8 cellular contexts compared by ENCODE assay signal in the genomic region with DNA sequence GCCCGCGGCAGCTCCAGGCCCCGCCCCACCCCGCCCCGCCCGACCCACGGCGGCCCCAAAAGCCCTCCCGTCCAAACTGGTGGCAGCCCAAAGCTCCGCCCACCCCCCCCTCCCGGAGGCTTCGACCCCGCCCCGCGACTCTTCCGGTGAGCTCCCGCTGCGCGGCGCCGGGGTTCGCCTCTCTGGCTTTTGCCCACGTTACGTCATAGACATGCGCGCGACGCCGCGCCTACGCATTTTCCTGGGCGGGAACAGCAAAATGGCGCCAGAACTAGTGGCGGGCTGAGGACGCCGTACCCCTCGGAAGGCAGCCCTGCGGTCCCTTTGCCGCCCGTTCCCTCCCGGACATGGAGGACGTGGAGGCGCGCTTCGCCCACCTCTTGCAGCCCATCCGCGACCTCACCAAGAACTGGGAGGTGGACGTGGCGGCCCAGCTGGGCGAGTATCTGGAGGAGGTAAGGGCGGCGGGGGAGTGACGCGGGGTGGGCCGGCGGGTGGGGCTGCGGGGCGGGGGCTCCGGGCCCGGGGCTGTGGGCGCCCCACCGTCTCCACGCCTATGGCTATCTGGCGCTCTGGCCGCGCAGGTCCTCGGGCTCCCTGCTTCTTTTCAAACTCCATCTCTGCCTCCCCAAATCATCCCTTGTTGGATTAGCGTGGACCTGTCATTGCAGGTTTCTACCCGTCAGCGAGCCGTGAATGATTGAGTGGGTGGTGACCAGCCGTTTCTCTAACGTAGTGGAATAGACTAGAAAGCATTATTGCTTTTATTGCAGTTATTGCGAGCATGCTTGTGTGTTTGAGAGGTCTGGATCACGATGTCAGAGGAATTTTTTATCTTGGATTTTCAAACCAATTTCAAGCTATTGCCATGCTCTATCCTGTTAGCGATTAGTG. TPM values are rescaled to one million over a fixed set of nuclear protein-coding genes. Genes with fewer than 3 reads are reported as not detected.
DNase-seq lines count a peak whose midpoint lies in the region; ATAC-seq and TF ChIP-seq lines count a peak whose summit lies in the region.

A gene (plus strand): TSS at position 234 of the 894 bp plus-strand sequence. CDS start 114 bp downstream, at position 348.

- H3K27ac Mint-ChIP-seq in CD8-positive, alpha-beta memory T cell: peak within 1 kb of the TSS; percentile 93 to 100 (median 98)
- H3K27ac Mint-ChIP-seq in endodermal cell: peak within 1 kb of the TSS; percentile 97

- peak within 1 kb of the TSS; percentile 93 for H3K4me2 ChIP-seq in mesendoderm (ENCODE audit: low read length)

- H3K79me1 ChIP-seq in mesendoderm (ENCODE audit: low read length): peaks cover 14% of the 10 kb centered on the region

- no peak within 1 kb of the TSS for H3K23ac ChIP-seq in mesendoderm (ENCODE audit: low read length)

- H2AK5ac ChIP-seq in mesendoderm (ENCODE audit: low read length): no peak within 1 kb of the TSS

- H3K27me3 Mint-ChIP-seq in CD8-positive, alpha-beta memory T cell: peaks cover 0 to 1% of the 10 kb centered on the region in 2 donors
- H3K27me3 Mint-ChIP-seq in endodermal cell (ENCODE audit: insufficient read depth): no peaks in the 10 kb centered on the region

- H3K27me3 ChIP-seq in CD8-positive, alpha-beta memory T cell (ENCODE audit: insufficient read depth, low read length, poor library complexity, severe bottlenecking): no peaks in the 10 kb centered on the region
- H3K27me3 ChIP-seq in endodermal cell (ENCODE audit: control insufficient read depth, insufficient read depth, low read length, poor library complexity, severe bottlenecking) (no peaks in the 10 kb centered on the region), mesendoderm (ENCODE audit: insufficient read depth, low read length, poor library complexity) (no peaks in the 10 kb centered on the region)

- H3K4ac ChIP-seq in mesendoderm (ENCODE audit: low read depth, low read length): peak within 1 kb of the TSS; percentile 22

- peaks cover 11% of the 10 kb centered on the region for H3K36me3 ChIP-seq in CD8-positive, alpha-beta memory T cell (ENCODE audit: insufficient read depth, low read length)
- H3K36me3 ChIP-seq in endodermal cell (ENCODE audit: control insufficient read depth, insufficient read depth, low read length) (peaks cover 20% of the 10 kb centered on the region), mesendoderm (ENCODE audit: control insufficient read depth, insufficient read depth, low read length) (peaks cover 2% of the 10 kb centered on the region)

- H3K9ac ChIP-seq in endodermal cell (ENCODE audit: extremely low read depth, low read length, poor library complexity, severe bottlenecking) (peak within 1 kb of the TSS; percentile 81), mesendoderm (ENCODE audit: low read length) (peak within 1 kb of the TSS; percentile 97)

- POLR2A ChIA-PET in CD8-positive, alpha-beta memory T cell (lab: Charles Lee): interaction anchor here (0.6 to 3.3 kb wide), 18 partner anchors 10 to 317 kb away, joined by 3 to 93 read pairs (median 6); a partner anchor contains a TSS

- H2BK5ac ChIP-seq in mesendoderm (ENCODE audit: low read length): peak within 1 kb of the TSS; percentile 98

- no peak for TF ChIP-seq CTCF in endodermal cell (conservative IDR thresholded peaks at IDR 0.05)

- peak within 1 kb of the TSS; percentile 88 for H3K27ac ChIP-seq in CD8-positive, alpha-beta memory T cell (ENCODE audit: low read depth, low read length)
- H3K27ac ChIP-seq in endodermal cell (ENCODE audit: low read depth, low read length): peak within 1 kb of the TSS; percentile 94
- peak within 1 kb of the TSS; percentile 2 for H3K27ac ChIP-seq in mesendoderm (ENCODE audit: low read depth, low read length)

- H3K9me3 ChIP-seq in CD8-positive, alpha-beta memory T cell (ENCODE audit: low read length): no peaks in the 10 kb centered on the region
- H3K9me3 ChIP-seq in endodermal cell (ENCODE audit: control insufficient read depth, low read length): no peaks in the 10 kb centered on the region

- H2BK120ac ChIP-seq in mesendoderm (ENCODE audit: low read depth, low read length): no peak within 1 kb of the TSS

- peak within 1 kb of the TSS; percentile 80 for H3K4me3 ChIP-seq in CD8-positive, alpha-beta memory T cell (ENCODE audit: low read length)
- H3K4me3 ChIP-seq in endodermal cell (ENCODE audit: low read length): peak within 1 kb of the TSS; percentile 97
- H3K4me3 ChIP-seq in mesendoderm (ENCODE audit: low read length): peak within 1 kb of the TSS; percentile 98

- DNase-seq in CD8-positive, alpha-beta memory T cell: peak in 4 of 5 donors; percentile 96 to 98 (median 96)
- DNase-seq in HS-27A (ENCODE audit: low read depth) (peak; percentile 89), NOMO-1 (lab: John Stamatoyannopoulos, UW; ENCODE audit: unreplicated experiment in 2 of 2) (peak; percentile 90 to 95), endodermal cell (no peak), mesendoderm (peak; percentile 98)
- DNase-seq in activated CD8-positive, alpha-beta memory T cell treated with anti-CD3 and anti-CD28 coated beads, Interleukin-2, amount 50 U/mL, for 1 hour (ENCODE audit: extremely low read depth): peak; percentile 94
- DNase-seq in stimulated activated CD8-positive, alpha-beta memory T cell treated with anti-CD3 and anti-CD28 coated beads, Interleukin-15, amount 100 ng/mL, for 1 hour (ENCODE audit: low read depth): peak; percentile 96

- H4K5ac ChIP-seq in mesendoderm (ENCODE audit: low read length): no peak within 1 kb of the TSS

- H3K79me2 ChIP-seq in mesendoderm (ENCODE audit: control insufficient read depth, insufficient read depth, low read length): peaks cover 26% of the 10 kb centered on the region

- peak within 1 kb of the TSS; percentile 3 for H3K18ac ChIP-seq in mesendoderm (ENCODE audit: low read length)

- H3K4me1 ChIP-seq in CD8-positive, alpha-beta memory T cell (ENCODE audit: insufficient read depth, low read length): peaks cover 23% of the 10 kb centered on the region
- peaks cover 8% of the 10 kb centered on the region for H3K4me1 ChIP-seq in endodermal cell (ENCODE audit: control insufficient read depth, insufficient read depth, low read length)
- H3K4me1 ChIP-seq in mesendoderm (ENCODE audit: control insufficient read depth, low read depth, low read length): no peaks in the 10 kb centered on the region

- H4K8ac ChIP-seq in mesendoderm (ENCODE audit: low read depth, low read length): no peak within 1 kb of the TSS

- H3K36me3 Mint-ChIP-seq in CD8-positive, alpha-beta memory T cell: peaks cover 0 to 33% (median 2%) of the 10 kb centered on the region in 3 donors
- peaks cover 5% of the 10 kb centered on the region for H3K36me3 Mint-ChIP-seq in endodermal cell (ENCODE audit: low read depth)

- CTCF ChIA-PET in CD8-positive, alpha-beta memory T cell (lab: Charles Lee): interaction anchor here (0.6 to 8.7 kb wide), 12 partner anchors 9 to 265 kb away, joined by 3 to 91 read pairs (median 5); a partner anchor contains a TSS

- no peak within 1 kb of the TSS for H2BK15ac ChIP-seq in mesendoderm (replicated peaks; ENCODE audit: low read depth)

- peak; percentile 63 for ATAC-seq in GM19467 (IDR thresholded peaks at IDR 0.05; ENCODE audit: unreplicated experiment)

- H3K4me3 Mint-ChIP-seq in CD8-positive, alpha-beta memory T cell: peak within 1 kb of the TSS; percentile 92 to 99 (median 94)
- H3K4me3 Mint-ChIP-seq in endodermal cell: peak within 1 kb of the TSS; percentile 95

- WGBS in endodermal cell (ENCODE audit: insufficient coverage in 1 of 2, insufficient read length in 1 of 2), 2 experiments: 1 to 5% methylated on average over 20 to 64 of the region's 76 CpGs
- no CpG with 5 or more reads among the region's 76 CpGs for WGBS in mesendoderm (ENCODE audit: extremely low coverage, insufficient coverage, low lambda C conversion rate)

- H3K56ac ChIP-seq in mesendoderm (ENCODE audit: low read length): peak within 1 kb of the TSS; percentile 100

- peaks cover 17 to 32% (median 19%) of the 10 kb centered on the region in 3 donors for H3K4me1 Mint-ChIP-seq in CD8-positive, alpha-beta memory T cell
- H3K4me1 Mint-ChIP-seq in endodermal cell: peaks cover 8% of the 10 kb centered on the region

- H3K9me3 Mint-ChIP-seq in CD8-positive, alpha-beta memory T cell: no peaks in the 10 kb centered on the region
- no peaks in the 10 kb centered on the region for H3K9me3 Mint-ChIP-seq in endodermal cell

RNA-seq across cellular contexts. Expression of the gene that starts here (rescaled TPM):
- 100 to 1,000 TPM; 155 to 165 TPM for total RNA-seq in CD8-positive, alpha-beta memory T cell
- polyA plus RNA-seq in CD8-positive, alpha-beta memory T cell: 36.5 TPM
- total RNA-seq in endodermal cell: 10 to 100 TPM; 63.3 to 73.1 TPM
- polyA plus RNA-seq in endodermal cell (2013, experiment 1 of 2): 52.0 TPM
- polyA plus RNA-seq in endodermal cell (2013, experiment 2 of 2): 49.5 TPM
- 26.9 TPM for polyA plus RNA-seq in mesendoderm (2013, experiment 1 of 2)
- 27.3 TPM for polyA plus RNA-seq in mesendoderm (2013, experiment 2 of 2)

Comparison
In these comparisons a context has a peak if more than half of its experiments do, and no peak if none do; other contexts are left out.
1. H3K27ac ChIP-seq: peak in every context shown above with its lines; median percentile 94 in endodermal cell; 88 in CD8-positive, alpha-beta memory T cell; 2 in mesendoderm.